ENCODE assay signal across 21 cellular contexts in genomic region chr4:93830090-93830818, GRCh38. TPM values are rescaled to one million over a fixed set of nuclear protein-coding genes. Genes with fewer than 3 reads are reported as not detected.
DNase-seq lines count a peak whose midpoint lies in the region; ATAC-seq and TF ChIP-seq lines count a peak whose summit lies in the region.
"Had no signal": no experiment of that assay in that cellular context is flagged by ENCODE, and none has a peak within 500 bp of the region (broad histone marks: within the 10 kb centered on the region; RNA-seq: fewer than 3 reads in every experiment).

No MANE protein-coding gene starts in this region.

- H3K4me3 Mint-ChIP-seq in activated T-cell treated with anti-CD3 and anti-CD28 coated beads, Interleukin-2, amount 50 U/mL, for 72 hours: peak overlapping the region; percentile 35 to 53
- no peak overlapping the region for H3K4me3 Mint-ChIP-seq in activated T-cell treated with anti-CD3 and anti-CD28 coated beads, Interleukin-2, amount 50 U/mL, for 4 hours
- peak overlapping the region; percentile 82 to 88 (median 87) for H3K4me3 Mint-ChIP-seq in brain
- peak overlapping the region; percentile 32 for H3K4me3 Mint-ChIP-seq in mesothelial cell of epicardium
- H3K4me3 Mint-ChIP-seq: CD8-positive, alpha-beta T cell had no signal

- H3K27ac ChIP-seq in suprapubic skin (no peak overlapping the region), osteoblast (ENCODE audit: low read depth, low read length) (no peak overlapping the region)
- H3K27ac ChIP-seq: heart right ventricle had no signal

- no peak for TF ChIP-seq EP300 in suprapubic skin (IDR thresholded peaks at IDR 0.05)

- DNase-seq in activated T-cell treated with anti-CD3 and anti-CD28 coated beads, Interleukin-2, amount 50 U/mL, for 72 hours: no peak
- DNase-seq in activated T-cell treated with anti-CD3 and anti-CD28 coated beads, Interleukin-2, amount 50 U/mL, for 4 hours: no peak
- no peak for DNase-seq in mesothelial cell of epicardium (ENCODE audit: low spot score in 2 of 2, unreplicated experiment in 2 of 2)
- no peak for DNase-seq in suprapubic skin (ENCODE audit: low spot score in 2 of 2)
- DNase-seq in osteoblast (ENCODE audit: insufficient read length, low spot score, missing footprints): no peak
- DNase-seq in amygdala (lab: John Stamatoyannopoulos, UW): no peak
- DNase-seq in NCI-H1092 (lab: John Stamatoyannopoulos, UW): no peak
- DNase-seq: ACHN; activated CD8-positive, alpha-beta memory T cell treated with anti-CD3 and anti-CD28 coated beads, Interleukin-2, amount 50 U/mL, for 48 hours; activated naive CD4-positive, alpha-beta T cell treated with Interleukin-2 at 50 U/mL for 16 hours; CD8-positive, alpha-beta T cell; effector CD8-positive, alpha-beta T cell; heart right ventricle; left colon; NCI-H1417 treated with DMSO at 0.1 percent for 48 hours; NCI-H2227 treated with DMSO at 0.1 percent for 48 hours; Right ventricle myocardium superior; T1000 had no signal

- no peak for ATAC-seq in activated T-cell treated with anti-CD3 and anti-CD28 coated beads, Interleukin-2, amount 50 U/mL, for 72 hours (replicated peaks in 1 of 2)
- ATAC-seq in activated T-cell treated with anti-CD3 and anti-CD28 coated beads, Interleukin-2, amount 50 U/mL, for 4 hours: no peak
- ATAC-seq: CD8-positive, alpha-beta T cell; heart right ventricle; left colon had no signal

- H3K4me3 ChIP-seq in suprapubic skin: peak overlapping the region; percentile 44
- no peak overlapping the region for H3K4me3 ChIP-seq in osteoblast (ENCODE audit: insufficient read depth, low read length)

- H3K4me1 ChIP-seq in suprapubic skin: peaks cover 36% of the 10 kb centered on the region
- H3K4me1 ChIP-seq in osteoblast (ENCODE audit: insufficient read depth, low read length): no peaks in the 10 kb centered on the region

- peaks cover 100% of the 10 kb centered on the region for H3K27me3 ChIP-seq in suprapubic skin
- H3K27me3 ChIP-seq in osteoblast (ENCODE audit: insufficient read depth, low read length): peaks cover 67% of the 10 kb centered on the region

- no peak overlapping the region for H2AFZ ChIP-seq in osteoblast (ENCODE audit: low read length)

- 21% methylated on average over 27 of the region's 27 CpGs for WGBS in suprapubic skin

- H3K27me3 Mint-ChIP-seq in activated T-cell treated with anti-CD3 and anti-CD28 coated beads, Interleukin-2, amount 50 U/mL, for 72 hours (ENCODE audit: low read depth): peaks cover 89% of the 10 kb centered on the region
- H3K27me3 Mint-ChIP-seq in activated T-cell treated with anti-CD3 and anti-CD28 coated beads, Interleukin-2, amount 50 U/mL, for 4 hours (ENCODE audit: low read depth): peaks cover 85% of the 10 kb centered on the region
- H3K27me3 Mint-ChIP-seq in brain: peaks cover 100% of the 10 kb centered on the region
- peaks cover 100% of the 10 kb centered on the region for H3K27me3 Mint-ChIP-seq in mesothelial cell of epicardium (ENCODE audit: low read depth)

- H3K4me1 Mint-ChIP-seq in activated T-cell treated with anti-CD3 and anti-CD28 coated beads, Interleukin-2, amount 50 U/mL, for 72 hours (ENCODE audit: low read depth): peaks cover 32% of the 10 kb centered on the region
- H3K4me1 Mint-ChIP-seq in activated T-cell treated with anti-CD3 and anti-CD28 coated beads, Interleukin-2, amount 50 U/mL, for 4 hours (ENCODE audit: low read depth): peaks cover 12% of the 10 kb centered on the region
- peaks cover 41% of the 10 kb centered on the region for H3K4me1 Mint-ChIP-seq in brain
- peaks cover 32% of the 10 kb centered on the region for H3K4me1 Mint-ChIP-seq in mesothelial cell of epicardium

- no peaks in the 10 kb centered on the region for H4K20me1 ChIP-seq in osteoblast (ENCODE audit: insufficient read depth, low read length)

- no peaks in the 10 kb centered on the region for H3K79me2 ChIP-seq in osteoblast (ENCODE audit: insufficient read depth, low read length)

- H3K36me3 ChIP-seq in suprapubic skin (no peaks in the 10 kb centered on the region), osteoblast (ENCODE audit: insufficient read depth, low read length) (no peaks in the 10 kb centered on the region)
- H3K36me3 ChIP-seq: heart right ventricle had no signal

- H3K9me3 ChIP-seq in suprapubic skin (no peaks in the 10 kb centered on the region), osteoblast (ENCODE audit: low read depth, low read length) (no peaks in the 10 kb centered on the region)
- H3K9me3 ChIP-seq: heart right ventricle had no signal

- TF ChIP-seq POLR2A in suprapubic skin (IDR thresholded peaks at IDR 0.05): no peak

- no peaks in the 10 kb centered on the region for H3K9me3 Mint-ChIP-seq in activated T-cell treated with anti-CD3 and anti-CD28 coated beads, Interleukin-2, amount 50 U/mL, for 72 hours
- no peaks in the 10 kb centered on the region for H3K9me3 Mint-ChIP-seq in activated T-cell treated with anti-CD3 and anti-CD28 coated beads, Interleukin-2, amount 50 U/mL, for 4 hours
- H3K9me3 Mint-ChIP-seq in brain: peaks cover 0 to 9% (median 6%) of the 10 kb centered on the region in 5 experiments
- H3K9me3 Mint-ChIP-seq in mesothelial cell of epicardium: no peaks in the 10 kb centered on the region
- H3K9me3 Mint-ChIP-seq: CD8-positive, alpha-beta T cell had no signal

- H3K27ac Mint-ChIP-seq in activated T-cell treated with anti-CD3 and anti-CD28 coated beads, Interleukin-2, amount 50 U/mL, for 72 hours: peak overlapping the region; percentile 63
- peak overlapping the region in 2 of 5 experiments; percentile 13 to 19 for H3K27ac Mint-ChIP-seq in brain
- H3K27ac Mint-ChIP-seq in mesothelial cell of epicardium: no peak overlapping the region
- H3K27ac Mint-ChIP-seq: CD8-positive, alpha-beta T cell had no signal

- H3K36me3 Mint-ChIP-seq in activated T-cell treated with anti-CD3 and anti-CD28 coated beads, Interleukin-2, amount 50 U/mL, for 72 hours (ENCODE audit: insufficient read depth in 2 of 2): peaks cover 3 to 5% of the 10 kb centered on the region in 2 donors
- peaks cover 1% of the 10 kb centered on the region for H3K36me3 Mint-ChIP-seq in activated T-cell treated with anti-CD3 and anti-CD28 coated beads, Interleukin-2, amount 50 U/mL, for 4 hours (ENCODE audit: insufficient read depth)
- H3K36me3 Mint-ChIP-seq in brain (no peaks in the 10 kb centered on the region), mesothelial cell of epicardium (no peaks in the 10 kb centered on the region)
- H3K36me3 Mint-ChIP-seq: CD8-positive, alpha-beta T cell had no signal

- H3K4me2 ChIP-seq in osteoblast (ENCODE audit: insufficient read depth, low read length): no peak overlapping the region

- TF ChIP-seq CTCF in brain (conservative IDR thresholded peaks at IDR 0.05): no peak
- TF ChIP-seq CTCF in mesothelial cell of epicardium (IDR thresholded peaks at IDR 0.05; ENCODE audit: unreplicated experiment): no peak
- TF ChIP-seq CTCF in suprapubic skin (IDR thresholded peaks at IDR 0.05): no peak
- TF ChIP-seq CTCF in osteoblast (IDR thresholded peaks at IDR 0.05; ENCODE audit: extremely low read depth, low read depth, low read length): no peak

RNA-seq across cellular contexts. Expression of gene ATOH1, which starts 1.7 kb away (rescaled TPM):
- total RNA-seq in activated T-cell treated with anti-CD3 and anti-CD28 coated beads, Interleukin-2, amount 50 U/mL, for 72 hours: not detected
- total RNA-seq in activated T-cell treated with anti-CD3 and anti-CD28 coated beads, Interleukin-2, amount 50 U/mL, for 4 hours: not detected
- polyA plus RNA-seq in brain (ENCODE audit: insufficient read depth, low read depth, low replicate concordance): not detected
- total RNA-seq in mesothelial cell of epicardium: not detected in 3 replicates
- not detected for total RNA-seq in suprapubic skin
- total RNA-seq in osteoblast: not detected in 2 replicates
- total RNA-seq: bronchial epithelial cell; CD8-positive, alpha-beta T cell; heart right ventricle; pulmonary artery endothelial cell; Right ventricle myocardium superior had no signal
- polyA plus RNA-seq: heart right ventricle had no signal
